In genomic region chr9:34512131-34513078, GRCh38 we compare ENCODE assay signal across 19 cellular contexts. TPM values are rescaled to one million over a fixed set of nuclear protein-coding genes. Genes with fewer than 3 reads are reported as not detected.
A peak's percentile ranks its signal among the peaks of the same experiment; 100 is the strongest.
DNase-seq lines count a peak whose midpoint lies in the region; ATAC-seq and TF ChIP-seq lines count a peak whose summit lies in the region.
"Had no signal": no experiment of that assay in that cellular context is flagged by ENCODE, and none has a peak within 500 bp of the region (broad histone marks: within the 10 kb centered on the region; RNA-seq: fewer than 3 reads in every experiment).

No MANE protein-coding gene starts in this region.

- H3K9me3 ChIP-seq in HEK293 (ENCODE audit: control insufficient read depth, insufficient read depth, low read depth, low read length) (no peaks in the 10 kb centered on the region), adipocyte (ENCODE audit: control insufficient read depth, low read length) (no peaks in the 10 kb centered on the region), prostate gland (no peaks in the 10 kb centered on the region)
- H3K9me3 ChIP-seq: body of pancreas, pancreas had no signal

- 62% methylated on average over 9 of the region's 9 CpGs for WGBS in prostate gland

- CTCF ChIA-PET in HEK293 (lab: Yijun Ruan, JAX): interaction anchor here (0.7 to 6.1 kb wide), 7 partner anchors 11 to 180 kb away, joined by 3 to 53 read pairs (median 5); no protein-coding TSS in a partner anchor

- DNase-seq in adipocyte (ENCODE audit: low read depth): no peak
- DNase-seq in prostate gland (ENCODE audit: low spot score): peak; percentile 14
- no peak for DNase-seq in NCI-H345 treated with DMSO at 0.1 percent for 48 hours (lab: John Stamatoyannopoulos, UW; ENCODE audit: unreplicated experiment)
- DNase-seq in foreskin keratinocyte: no peak
- DNase-seq in MV-4-11 (lab: John Stamatoyannopoulos, UW): no peak
- DNase-seq in DMS153 (lab: John Stamatoyannopoulos, UW): no peak
- DNase-seq: activated CD8-positive, alpha-beta memory T cell treated with anti-CD3 and anti-CD28 coated beads, Interleukin-2, amount 50 U/mL, for 4 hours; activated naive CD4-positive, alpha-beta T cell treated with anti-CD3 and anti-CD28 coated beads, Interleukin-2, amount 10 ng/mL, durations not matched to agents 7 days and 5 days; body of pancreas; dermis blood vessel endothelial cell; DMS79 treated with DMSO at 0.1 percent for 48 hours; kidney glomerular epithelial cell; NCI-H2171; pancreas had no signal

- TF ChIP-seq CTCF in HEK293 (tag by site-specific recombination; IDR thresholded peaks at IDR 0.05): no peak
- no peak for TF ChIP-seq CTCF in prostate gland (IDR thresholded peaks at IDR 0.05)
- TF ChIP-seq CTCF in foreskin keratinocyte (conservative IDR thresholded peaks at IDR 0.05): no peak

- peak overlapping the region; percentile 47 for H3K9ac ChIP-seq in adipocyte (ENCODE audit: low read length)
- H3K9ac ChIP-seq: KMS-11 had no signal

- H3K4me1 ChIP-seq in HEK293 (ENCODE audit: control insufficient read depth, insufficient read depth, low read length) (peaks cover 3% of the 10 kb centered on the region), adipocyte (ENCODE audit: control insufficient read depth, insufficient read depth, low read length) (peaks cover 17% of the 10 kb centered on the region), prostate gland (replicated peaks) (peaks cover 15% of the 10 kb centered on the region), foreskin keratinocyte (no peaks in the 10 kb centered on the region)
- H3K4me1 ChIP-seq: body of pancreas, pancreas had no signal

- H3K36me3 ChIP-seq in HEK293 (ENCODE audit: control insufficient read depth in 2 of 2, insufficient read depth in 1 of 2, low read length in 2 of 2) (no peaks in the 10 kb centered on the region), adipocyte (ENCODE audit: control insufficient read depth, insufficient read depth, low read length, severe bottlenecking) (no peaks in the 10 kb centered on the region), prostate gland (no peaks in the 10 kb centered on the region)
- H3K36me3 ChIP-seq: pancreas had no signal

- no peak for TF ChIP-seq POLR2A in prostate gland (IDR thresholded peaks at IDR 0.05)

- intact Hi-C loops in prostate gland (cut with DNase I): no loop called here

- no peak for ATAC-seq in foreskin keratinocyte
- ATAC-seq: body of pancreas; stimulated activated memory B cell treated with anti-CD40 and anti-IgM and Interleukin-4, amounts not matched to agents 10 μg/mL and 1 μg/mL and 100 μg/mL, for 72 hours had no signal

- H3K27ac ChIP-seq in HEK293 (ENCODE audit: extremely low read depth, low read depth, low read length): no peak overlapping the region
- peak overlapping the region; percentile 60 for H3K27ac ChIP-seq in layer of hippocampus (ENCODE audit: low read depth, low read length)
- peak overlapping the region; percentile 42 for H3K27ac ChIP-seq in prostate gland
- no peak overlapping the region for H3K27ac ChIP-seq in foreskin keratinocyte
- H3K27ac ChIP-seq: body of pancreas, KMS-11, pancreas had no signal

- H3K4me3 ChIP-seq in HEK293 (ENCODE audit: low read depth, low read length) (no peak overlapping the region), adipocyte (ENCODE audit: low read length) (no peak overlapping the region), prostate gland (no peak overlapping the region)
- H3K4me3 ChIP-seq: body of pancreas, pancreas had no signal

- H3K27me3 ChIP-seq in adipocyte (replicated peaks; ENCODE audit: control insufficient read depth, insufficient read depth, low read length) (no peaks in the 10 kb centered on the region), layer of hippocampus (ENCODE audit: control insufficient read depth, insufficient read depth, low read length) (no peaks in the 10 kb centered on the region), prostate gland (replicated peaks; ENCODE audit: insufficient read depth) (no peaks in the 10 kb centered on the region), foreskin keratinocyte (peaks cover 27% of the 10 kb centered on the region)
- H3K27me3 ChIP-seq: body of pancreas, pancreas had no signal

- POLR2A ChIA-PET in HEK293 (lab: Yijun Ruan, JAX): interaction anchor here (1.1 kb wide), 1 partner anchor 136 kb away, joined by 4 read pairs; the partner anchor contains the start of gene MYORG

TF ChIP-seq in HEK293, 187 proteins besides CTCF, POLR2A, EP300 and RAD21:
- TF ChIP-seq ZSCAN23 (tag by site-specific recombination; IDR thresholded peaks at IDR 0.05) (no peak), ZNF677 (tag by site-specific recombination; IDR thresholded peaks at IDR 0.05) (no peak), ZSCAN16 (tag by site-specific recombination; IDR thresholded peaks at IDR 0.05) (peak; percentile 73; the same call in 1 of the 2 replicates), ZNF133 (tag by site-specific recombination; IDR thresholded peaks at IDR 0.05) (no peak)

RNA-seq across cellular contexts. Expression of gene ENHO, which starts 10.4 kb away (rescaled TPM):
- total RNA-seq in prostate gland: 10 to 100 TPM; 20.9 to 28.2 TPM
- total RNA-seq in foreskin keratinocyte: not detected in 2 replicates
- polyA plus RNA-seq in foreskin keratinocyte: 0.10 and 0.13 TPM in 2 replicates
- total RNA-seq: dermis blood vessel endothelial cell had no signal

RNA-seq across cellular contexts. Expression of gene DNAI1, which starts 53.8 kb away (rescaled TPM):
- 1 to 10 TPM in 1 of 2 donors, not detected in 1; 5.6 TPM for total RNA-seq in prostate gland
- total RNA-seq in foreskin keratinocyte: not detected in 2 replicates
- polyA plus RNA-seq in foreskin keratinocyte: not detected in 2 replicates
- total RNA-seq: dermis blood vessel endothelial cell had no signal
- polyA plus RNA-seq: esophagus had no signal

RNA-seq across cellular contexts. Expression of gene FAM219A, which starts 54.0 kb away (rescaled TPM):
- total RNA-seq in prostate gland: 10 to 100 TPM; 14.4 to 16.5 TPM
- 9.4 and 10.6 TPM in 2 replicates for total RNA-seq in foreskin keratinocyte
- polyA plus RNA-seq in foreskin keratinocyte: 7.8 and 7.9 TPM in 2 replicates

Comparison
In these comparisons a context has a peak if more than half of its experiments do, and no peak if none do; other contexts are left out.
1. H3K27ac ChIP-seq: peak in layer of hippocampus (single experiment) and prostate gland (2 of 2); none in HEK293 (single experiment) and foreskin keratinocyte (single experiment).
2. RNA of gene ENHO, which starts 10.4 kb away (total RNA-seq): 20.9 to 28.2 TPM in prostate gland; not detected in foreskin keratinocyte; every median in the first group is over 10 times any median in the second.